19 cellular contexts compared by ENCODE assay signal in the genomic region with DNA sequence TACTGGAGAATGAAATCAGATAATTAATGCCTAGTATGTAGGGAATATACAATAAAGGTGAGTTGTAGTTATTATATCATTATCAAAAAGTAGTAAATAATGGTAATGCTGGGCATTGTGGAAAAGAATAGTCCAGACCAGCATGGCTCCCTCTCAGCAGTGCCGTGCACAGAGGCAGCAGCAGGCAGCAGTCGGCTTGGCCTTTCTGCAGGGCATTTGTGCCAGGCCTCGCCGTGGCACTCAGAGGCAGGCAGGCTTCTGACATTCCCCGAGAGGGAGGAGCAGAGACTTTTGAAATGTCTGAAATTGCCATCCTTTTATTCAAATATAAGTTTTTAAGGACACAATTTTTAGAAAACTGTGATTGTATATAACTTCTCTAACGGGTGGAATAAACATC.
"Had no signal": no experiment of that assay in that cellular context is flagged by ENCODE, and none has a peak within 500 bp of the region (broad histone marks: within the 10 kb centered on the region; RNA-seq: fewer than 3 reads in every experiment).

No MANE protein-coding gene starts in this region.

- H3K4me3 Mint-ChIP-seq: activated CD8-positive, alpha-beta T cell treated with anti-CD3 and anti-CD28 coated beads for 36 hours; activated naive CD4-positive, alpha-beta T cell treated with anti-CD3 and anti-CD28 coated beads, Interleukin-2, amount 50 U/mL, for 24 hours; IgD-negative memory B cell; T-helper 1 cell treated with Interleukin-12 subunit alpha and Interleukin-12 subunit beta and Interleukin-4 antibody, amounts not matched to agents 30 μg/mL and 1 μg/mL, for 36 hours had no signal

- ATAC-seq: activated CD4-positive, CD25-positive, alpha-beta regulatory T cell treated with anti-CD3 and anti-CD28 coated beads, Interleukin-2, amount 50 U/mL, for 24 hours; activated CD8-positive, alpha-beta T cell treated with anti-CD3 and anti-CD28 coated beads for 36 hours; Panc1 had no signal

- H3K27me3 ChIP-seq: SJSA1 had no signal

- H3K27ac Mint-ChIP-seq: activated CD8-positive, alpha-beta T cell treated with anti-CD3 and anti-CD28 coated beads for 36 hours; activated naive CD4-positive, alpha-beta T cell treated with anti-CD3 and anti-CD28 coated beads, Interleukin-2, amount 50 U/mL, for 24 hours; IgD-negative memory B cell; T-helper 1 cell treated with Interleukin-12 subunit alpha and Interleukin-12 subunit beta and Interleukin-4 antibody, amounts not matched to agents 30 μg/mL and 1 μg/mL, for 36 hours had no signal

- H3K9me3 ChIP-seq: SJSA1 had no signal

- H3K36me3 ChIP-seq: SJSA1 had no signal

- H3K27ac ChIP-seq: KMS-11, SJSA1 had no signal

- H3K4me3 ChIP-seq: SJSA1 had no signal

- DNase-seq: activated CD4-positive, alpha-beta T cell treated with anti-CD3 and anti-CD28 coated beads for 4 hours; activated CD8-positive, alpha-beta memory T cell treated with anti-CD3 and anti-CD28 coated beads, Interleukin-2, amount 50 U/mL, for 4 hours; activated CD8-positive, alpha-beta T cell treated with anti-CD3 and anti-CD28 coated beads for 36 hours; activated naive CD4-positive, alpha-beta T cell; aorta; MV-4-11; NCI-H1417 treated with DMSO at 0.1 percent for 48 hours; NCI-H2029 treated with DMSO at 0.1 percent for 48 hours; NCI-H446; NCI-H748 treated with DMSO at 0.1 percent for 48 hours; RPMI8226; SHP77 had no signal

- H3K4me1 ChIP-seq: SJSA1 had no signal

- H3K4me1 Mint-ChIP-seq: IgD-negative memory B cell had no signal

- H3K27me3 Mint-ChIP-seq: activated CD8-positive, alpha-beta T cell treated with anti-CD3 and anti-CD28 coated beads for 36 hours; activated naive CD4-positive, alpha-beta T cell treated with anti-CD3 and anti-CD28 coated beads, Interleukin-2, amount 50 U/mL, for 24 hours had no signal

- H3K9ac ChIP-seq: KMS-11 had no signal

- H3K9me3 Mint-ChIP-seq: activated CD8-positive, alpha-beta T cell treated with anti-CD3 and anti-CD28 coated beads for 36 hours; activated naive CD4-positive, alpha-beta T cell treated with anti-CD3 and anti-CD28 coated beads, Interleukin-2, amount 50 U/mL, for 24 hours; IgD-negative memory B cell; T-helper 1 cell treated with Interleukin-12 subunit alpha and Interleukin-12 subunit beta and Interleukin-4 antibody, amounts not matched to agents 30 μg/mL and 1 μg/mL, for 36 hours had no signal
